11 cellular contexts compared by ENCODE assay signal in genomic region chr5:126054593-126055347, GRCh38.
DNase-seq lines count a peak whose midpoint lies in the region; ATAC-seq and TF ChIP-seq lines count a peak whose summit lies in the region.
"Had no signal": no experiment of that assay in that cellular context is flagged by ENCODE, and none has a peak within 500 bp of the region (broad histone marks: within the 10 kb centered on the region; RNA-seq: fewer than 3 reads in every experiment).

No MANE protein-coding gene starts in this region.

- TF ChIP-seq RAD21 in neural cell (conservative IDR thresholded peaks at IDR 0.05) = no peak

- TF ChIP-seq CTCF in brain (conservative IDR thresholded peaks at IDR 0.05) (no peak), neural cell (IDR thresholded peaks at IDR 0.05; ENCODE audit: poor library complexity, severe bottlenecking) (no peak)

- peak overlapping the region; percentile 27 for H3K4me2 ChIP-seq in neural cell (ENCODE audit: low read length)

- no peaks in the 10 kb centered on the region for H3K9me2 ChIP-seq in neural cell (ENCODE audit: insufficient read depth, low read length)

- no peaks in the 10 kb centered on the region for H3K27me3 Mint-ChIP-seq in brain
- no peaks in the 10 kb centered on the region for H3K27me3 Mint-ChIP-seq in stimulated activated naive B cell treated with anti-CD40 and anti-IgM and Interleukin-4, amounts not matched to agents 10 μg/mL and 1 μg/mL and 100 μg/mL, for 72 hours

- H3K4me1 Mint-ChIP-seq in brain = peaks cover 37% of the 10 kb centered on the region
- H3K4me1 Mint-ChIP-seq in stimulated activated naive B cell treated with anti-CD40 and anti-IgM and Interleukin-4, amounts not matched to agents 10 μg/mL and 1 μg/mL and 100 μg/mL, for 72 hours = no peaks in the 10 kb centered on the region

- peaks cover 3% of the 10 kb centered on the region for H3F3A ChIP-seq in neural cell (ENCODE audit: insufficient read depth, low read length, poor library complexity, severe bottlenecking)

- H3K36me3 Mint-ChIP-seq in brain = no peaks in the 10 kb centered on the region
- H3K36me3 Mint-ChIP-seq in stimulated activated naive B cell treated with anti-CD40 and anti-IgM and Interleukin-4, amounts not matched to agents 10 μg/mL and 1 μg/mL and 100 μg/mL, for 72 hours = no peaks in the 10 kb centered on the region

- CTCF ChIA-PET in HEK293T (lab: Yijun Ruan, JAX) = no interaction called here

- H3K4me3 Mint-ChIP-seq in brain = peak overlapping the region in 2 of 5 experiments; percentile 39 to 52
- H3K4me3 Mint-ChIP-seq in stimulated activated naive B cell treated with anti-CD40 and anti-IgM and Interleukin-4, amounts not matched to agents 10 μg/mL and 1 μg/mL and 100 μg/mL, for 72 hours = no peak overlapping the region

- POLR2A ChIA-PET in HEK293T (lab: Yijun Ruan, JAX) = interaction anchor here (0.7 to 1.2 kb wide), 2 partner anchors 8 to 39 kb away, joined by 3 read pairs; no protein-coding TSS in a partner anchor

- no peaks in the 10 kb centered on the region for H3K27me3 ChIP-seq in neural cell (ENCODE audit: insufficient read depth, low read depth, low read length)
- H3K27me3 ChIP-seq: testis had no signal

- H3K27ac Mint-ChIP-seq in brain = peak overlapping the region in 4 of 5 experiments; percentile 33 to 74 (median 46)
- H3K27ac Mint-ChIP-seq in stimulated activated naive B cell treated with anti-CD40 and anti-IgM and Interleukin-4, amounts not matched to agents 10 μg/mL and 1 μg/mL and 100 μg/mL, for 72 hours = no peak overlapping the region

- ATAC-seq in HG02938 (IDR thresholded peaks at IDR 0.05; ENCODE audit: unreplicated experiment) (no peak), GM21825 (IDR thresholded peaks at IDR 0.05; ENCODE audit: unreplicated experiment) (no peak), GM21737 (IDR thresholded peaks at IDR 0.05; ENCODE audit: unreplicated experiment) (no peak)
- ATAC-seq in stimulated activated naive B cell treated with anti-CD40 and anti-IgM and Interleukin-4, amounts not matched to agents 10 μg/mL and 1 μg/mL and 100 μg/mL, for 72 hours (replicated peaks) = no peak
- ATAC-seq: K562 had no signal

- no peaks in the 10 kb centered on the region for H3K79me2 ChIP-seq in neural cell (replicated peaks; ENCODE audit: insufficient read depth, low read length)

- no peaks in the 10 kb centered on the region for H4K20me1 ChIP-seq in neural cell (ENCODE audit: insufficient read depth)

- TF ChIP-seq EP300 in neural cell (conservative IDR thresholded peaks at IDR 0.05; ENCODE audit: poor library complexity, severe bottlenecking) = no peak

- H2AFZ ChIP-seq in neural cell (ENCODE audit: low read depth, low read length) = no peak overlapping the region

- H3K36me3 ChIP-seq in neural cell (ENCODE audit: insufficient read depth, low read length) = no peaks in the 10 kb centered on the region

- peak overlapping the region; percentile 69 for H3K27ac ChIP-seq in neural cell (ENCODE audit: low read length)
- H3K27ac ChIP-seq: coronary artery, testis had no signal

- DNase-seq in HEK293T (ENCODE audit: extremely low spot score) (no peak), NCI-H524 treated with DMSO at 0.1 percent for 48 hours (lab: John Stamatoyannopoulos, UW) (peak; percentile 10)
- no peak for DNase-seq in stimulated activated naive B cell treated with anti-CD40 and anti-IgM and Interleukin-4, amounts not matched to agents 10 μg/mL and 1 μg/mL and 100 μg/mL, for 72 hours
- DNase-seq: testis had no signal

- no peaks in the 10 kb centered on the region for H3K9me3 ChIP-seq in neural cell (ENCODE audit: low read length)
- H3K9me3 ChIP-seq: testis had no signal

- peak overlapping the region; percentile 50 for H3K9ac ChIP-seq in neural cell (ENCODE audit: low read length)

- H3K4me3 ChIP-seq in neural cell (ENCODE audit: low read length) = peak overlapping the region; percentile 37
- H3K4me3 ChIP-seq: coronary artery, K562, testis had no signal

- H3K9me3 Mint-ChIP-seq in brain = peaks cover 6 to 22% (median 10%) of the 10 kb centered on the region in 5 experiments
- peaks cover 4 to 10% of the 10 kb centered on the region in 2 donors for H3K9me3 Mint-ChIP-seq in stimulated activated naive B cell treated with anti-CD40 and anti-IgM and Interleukin-4, amounts not matched to agents 10 μg/mL and 1 μg/mL and 100 μg/mL, for 72 hours

TF ChIP-seq in HEK293T, 16 proteins besides CTCF, POLR2A, EP300 and RAD21:
- TF ChIP-seq, protein P1, sequence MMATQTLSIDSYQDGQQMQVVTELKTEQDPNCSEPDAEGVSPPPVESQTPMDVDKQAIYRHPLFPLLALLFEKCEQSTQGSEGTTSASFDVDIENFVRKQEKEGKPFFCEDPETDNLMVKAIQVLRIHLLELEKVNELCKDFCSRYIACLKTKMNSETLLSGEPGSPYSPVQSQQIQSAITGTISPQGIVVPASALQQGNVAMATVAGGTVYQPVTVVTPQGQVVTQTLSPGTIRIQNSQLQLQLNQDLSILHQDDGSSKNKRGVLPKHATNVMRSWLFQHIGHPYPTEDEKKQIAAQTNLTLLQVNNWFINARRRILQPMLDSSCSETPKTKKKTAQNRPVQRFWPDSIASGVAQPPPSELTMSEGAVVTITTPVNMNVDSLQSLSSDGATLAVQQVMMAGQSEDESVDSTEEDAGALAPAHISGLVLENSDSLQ (IDR thresholded peaks at IDR 0.05) = peak; percentile 79
- TF ChIP-seq HDGF (IDR thresholded peaks at IDR 0.05; ENCODE audit: borderline replicate concordance) = no peak
- TF ChIP-seq SUZ12 (IDR thresholded peaks at IDR 0.05) = no peak

TF ChIP-seq in neural cell, 6 proteins besides CTCF, POLR2A, EP300 and RAD21:
- no peak for TF ChIP-seq TAF1 (IDR thresholded peaks at IDR 0.05; ENCODE audit: low read depth)
- no peak for TF ChIP-seq EZH2 (IDR thresholded peaks at IDR 0.05; ENCODE audit: borderline replicate concordance, insufficient read depth, low read length, poor library complexity, severe bottlenecking)
- TF ChIP-seq MXI1 (conservative IDR thresholded peaks at IDR 0.05; ENCODE audit: poor library complexity, severe bottlenecking) = no peak
- no peak for TF ChIP-seq POLR2AphosphoS5 (IDR thresholded peaks at IDR 0.05)
- TF ChIP-seq, protein P2, sequence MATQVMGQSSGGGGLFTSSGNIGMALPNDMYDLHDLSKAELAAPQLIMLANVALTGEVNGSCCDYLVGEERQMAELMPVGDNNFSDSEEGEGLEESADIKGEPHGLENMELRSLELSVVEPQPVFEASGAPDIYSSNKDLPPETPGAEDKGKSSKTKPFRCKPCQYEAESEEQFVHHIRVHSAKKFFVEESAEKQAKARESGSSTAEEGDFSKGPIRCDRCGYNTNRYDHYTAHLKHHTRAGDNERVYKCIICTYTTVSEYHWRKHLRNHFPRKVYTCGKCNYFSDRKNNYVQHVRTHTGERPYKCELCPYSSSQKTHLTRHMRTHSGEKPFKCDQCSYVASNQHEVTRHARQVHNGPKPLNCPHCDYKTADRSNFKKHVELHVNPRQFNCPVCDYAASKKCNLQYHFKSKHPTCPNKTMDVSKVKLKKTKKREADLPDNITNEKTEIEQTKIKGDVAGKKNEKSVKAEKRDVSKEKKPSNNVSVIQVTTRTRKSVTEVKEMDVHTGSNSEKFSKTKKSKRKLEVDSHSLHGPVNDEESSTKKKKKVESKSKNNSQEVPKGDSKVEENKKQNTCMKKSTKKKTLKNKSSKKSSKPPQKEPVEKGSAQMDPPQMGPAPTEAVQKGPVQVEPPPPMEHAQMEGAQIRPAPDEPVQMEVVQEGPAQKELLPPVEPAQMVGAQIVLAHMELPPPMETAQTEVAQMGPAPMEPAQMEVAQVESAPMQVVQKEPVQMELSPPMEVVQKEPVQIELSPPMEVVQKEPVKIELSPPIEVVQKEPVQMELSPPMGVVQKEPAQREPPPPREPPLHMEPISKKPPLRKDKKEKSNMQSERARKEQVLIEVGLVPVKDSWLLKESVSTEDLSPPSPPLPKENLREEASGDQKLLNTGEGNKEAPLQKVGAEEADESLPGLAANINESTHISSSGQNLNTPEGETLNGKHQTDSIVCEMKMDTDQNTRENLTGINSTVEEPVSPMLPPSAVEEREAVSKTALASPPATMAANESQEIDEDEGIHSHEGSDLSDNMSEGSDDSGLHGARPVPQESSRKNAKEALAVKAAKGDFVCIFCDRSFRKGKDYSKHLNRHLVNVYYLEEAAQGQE (IDR thresholded peaks at IDR 0.05; ENCODE audit: borderline replicate concordance) = no peak
- TF ChIP-seq SMC3 (conservative IDR thresholded peaks at IDR 0.05; ENCODE audit: poor library complexity) = no peak
